Comparison of ENCODE assay signal across 1 cellular context in genomic region chr2:101895819-101896322, GRCh38.
TF ChIP-seq lines count a peak whose summit lies in the region.

No MANE protein-coding gene starts in this region.

TF ChIP-seq in GM23338, 12 proteins besides CTCF, POLR2A, EP300 and RAD21 (continued from another document):
- TF ChIP-seq ZNF462 (CRISPR knock-in tag; IDR thresholded peaks at IDR 0.05) (no peak), EZH2 (IDR thresholded peaks at IDR 0.05; ENCODE audit: low read depth, unreplicated experiment) (no peak), ZNF331 (CRISPR knock-in tag; IDR thresholded peaks at IDR 0.05; ENCODE audit: low read depth) (no peak), NANOG (IDR thresholded peaks at IDR 0.05; ENCODE audit: borderline replicate concordance) (no peak), EZH2phosphoT487 (IDR thresholded peaks at IDR 0.05; ENCODE audit: unreplicated experiment) (no peak), ZNF114 (CRISPR knock-in tag; IDR thresholded peaks at IDR 0.05) (no peak), REST (IDR thresholded peaks at IDR 0.05; ENCODE audit: unreplicated experiment) (no peak), CREB1 (CRISPR knock-in tag; IDR thresholded peaks at IDR 0.05; ENCODE audit: low read depth) (no peak)
